25 cellular contexts compared by ENCODE assay signal in genomic region chr7:151361193-151361959, GRCh38. TPM values are rescaled to one million over a fixed set of nuclear protein-coding genes. Genes with fewer than 3 reads are reported as not detected.
DNase-seq lines count a peak whose midpoint lies in the region; ATAC-seq and TF ChIP-seq lines count a peak whose summit lies in the region.
"Had no signal": no experiment of that assay in that cellular context is flagged by ENCODE, and none has a peak within 500 bp of the region (broad histone marks: within the 10 kb centered on the region; RNA-seq: fewer than 3 reads in every experiment).

No MANE protein-coding gene starts in this region.

- no peak overlapping the region for H3K4me3 ChIP-seq in right atrium auricular region
- no peak overlapping the region for H3K4me3 ChIP-seq in esophagus muscularis mucosa
- no peak overlapping the region for H3K4me3 ChIP-seq in osteoblast (ENCODE audit: insufficient read depth, low read length)
- no peak overlapping the region for H3K4me3 ChIP-seq in psoas muscle
- H3K4me3 ChIP-seq in H7 (ENCODE audit: insufficient read depth, low read depth, low read length), result no peak overlapping the region
- no peak overlapping the region for H3K4me3 ChIP-seq in BE2C (ENCODE audit: low read depth, low read length)
- H3K4me3 ChIP-seq: GM23248, SK-N-MC had no signal

- no peaks in the 10 kb centered on the region for H3K27me3 ChIP-seq in right atrium auricular region
- no peaks in the 10 kb centered on the region for H3K27me3 ChIP-seq in esophagus muscularis mucosa
- no peaks in the 10 kb centered on the region for H3K27me3 ChIP-seq in osteoblast (ENCODE audit: insufficient read depth, low read length)
- no peaks in the 10 kb centered on the region for H3K27me3 ChIP-seq in psoas muscle (ENCODE audit: insufficient read depth in 3 of 3, low read length in 2 of 3)
- no peaks in the 10 kb centered on the region for H3K27me3 ChIP-seq in H7 (ENCODE audit: control insufficient read depth, insufficient read depth, low read length)
- no peaks in the 10 kb centered on the region for H3K27me3 ChIP-seq in BE2C

- no peaks in the 10 kb centered on the region for H3K79me2 ChIP-seq in osteoblast (ENCODE audit: insufficient read depth, low read length)

- H3K4me1 ChIP-seq in right atrium auricular region (no peaks in the 10 kb centered on the region), esophagus muscularis mucosa (peaks cover 1 to 16% (median 13%) of the 10 kb centered on the region in 4 donors), osteoblast (ENCODE audit: insufficient read depth, low read length) (no peaks in the 10 kb centered on the region), psoas muscle (no peaks in the 10 kb centered on the region), BE2C (no peaks in the 10 kb centered on the region)

- H4K20me1 ChIP-seq in osteoblast (ENCODE audit: insufficient read depth, low read length), result no peaks in the 10 kb centered on the region

- ATAC-seq in Right ventricle myocardium superior (ENCODE audit: poor library complexity), result no peak
- no peak for ATAC-seq in psoas muscle

- DNase-seq in right atrium auricular region (ENCODE audit: low spot score) (peak; percentile 26), Right ventricle myocardium superior (no peak), esophagus muscularis mucosa (ENCODE audit: extremely low spot score) (peak; percentile 62), osteoblast (ENCODE audit: insufficient read length, low spot score, missing footprints) (peak; percentile 85), psoas muscle (no peak), NOMO-1 treated with DMSO at 0.1 percent for 48 hours (lab: John Stamatoyannopoulos, UW; ENCODE audit: unreplicated experiment) (no peak), H7 (no peak), BE2C (no peak)
- DNase-seq: ACHN, DMS153, DND-41, GM23248, H9, KBM-7, MM.1S, NCI-H1417, NCI-H1694, NCI-H2029 treated with DMSO at 0.1 percent for 48 hours, NCI-H446 treated with DMSO at 0.1 percent for 48 hours, NCI-H526, NCI-H82, RPMI8226, SHP77 had no signal

- TF ChIP-seq POLR2A in esophagus muscularis mucosa (IDR thresholded peaks at IDR 0.05; ENCODE audit: low read depth), result no peak

- intact Hi-C loops in Right ventricle myocardium superior (cut with DNase I), result no loop called here
- intact Hi-C loops in esophagus muscularis mucosa (cut with DNase I), result loop anchor here (10.0 kb wide), 1 partner anchor 153 kb away; the partner anchor contains the start of gene RHEB
- intact Hi-C loops in psoas muscle (cut with DNase I), result loop anchor here in 1 of 2 donors (10.0 kb wide), 1 partner anchor 163 kb away; no protein-coding TSS in a partner anchor

- no peak overlapping the region for H3K4me2 ChIP-seq in osteoblast (ENCODE audit: insufficient read depth, low read length)

- peaks cover 65% of the 10 kb centered on the region for H3K36me3 ChIP-seq in right atrium auricular region
- peaks cover 25 to 80% (median 58%) of the 10 kb centered on the region in 4 donors for H3K36me3 ChIP-seq in esophagus muscularis mucosa
- peaks cover 28% of the 10 kb centered on the region for H3K36me3 ChIP-seq in osteoblast (ENCODE audit: insufficient read depth, low read length)
- H3K36me3 ChIP-seq in psoas muscle (ENCODE audit: insufficient read depth in 1 of 2, low read depth in 1 of 2), result peaks cover 3 to 74% of the 10 kb centered on the region in 2 donors
- H3K36me3 ChIP-seq in H7 (replicated peaks; ENCODE audit: control insufficient read depth, insufficient read depth, low read length), result peaks cover 7% of the 10 kb centered on the region
- H3K36me3 ChIP-seq in BE2C, result peaks cover 22% of the 10 kb centered on the region

- no peak for TF ChIP-seq EP300 in esophagus muscularis mucosa (IDR thresholded peaks at IDR 0.05)

- 78% methylated on average over 3 of the region's 3 CpGs for WGBS in esophagus muscularis mucosa
- WGBS in psoas muscle, 3 donors, result 85 to 95% (median 91%) methylated on average over 3 of the region's 3 CpGs

- H2AFZ ChIP-seq in osteoblast (ENCODE audit: low read length), result no peak overlapping the region
- H2AFZ ChIP-seq: GM23248 had no signal

- H3K27ac ChIP-seq in right atrium auricular region (no peak overlapping the region), esophagus muscularis mucosa (replicated peaks in 1 of 4) (no peak overlapping the region), osteoblast (ENCODE audit: low read depth, low read length) (no peak overlapping the region), psoas muscle (no peak overlapping the region)
- H3K27ac ChIP-seq: 22Rv1, GM23248, SK-N-MC had no signal

- H3K9me3 ChIP-seq in right atrium auricular region (no peaks in the 10 kb centered on the region), esophagus muscularis mucosa (no peaks in the 10 kb centered on the region), osteoblast (ENCODE audit: low read depth, low read length) (no peaks in the 10 kb centered on the region), psoas muscle (no peaks in the 10 kb centered on the region), BE2C (no peaks in the 10 kb centered on the region)

- no peak for TF ChIP-seq CTCF in right atrium auricular region (IDR thresholded peaks at IDR 0.05)
- no peak for TF ChIP-seq CTCF in esophagus muscularis mucosa (IDR thresholded peaks at IDR 0.05)
- TF ChIP-seq CTCF in osteoblast (IDR thresholded peaks at IDR 0.05; ENCODE audit: extremely low read depth, low read depth, low read length), result no peak
- TF ChIP-seq CTCF in psoas muscle (IDR thresholded peaks at IDR 0.05), result no peak
- TF ChIP-seq CTCF in BE2C (IDR thresholded peaks at IDR 0.05; ENCODE audit: low read depth, low read length), result no peak

RNA-seq across cellular contexts. Expression of gene NUB1, which starts 19.8 kb away (rescaled TPM):
- 10 to 100 TPM; 33.5 to 39.6 TPM for total RNA-seq in right atrium auricular region
- 30.8 TPM for total RNA-seq in Right ventricle myocardium superior
- 10 to 100 TPM; 45.9 to 59.1 (median 53.0) TPM for total RNA-seq in esophagus muscularis mucosa
- total RNA-seq in osteoblast, result 48.9 and 50.7 TPM in 2 replicates
- total RNA-seq in psoas muscle, result 10 to 100 TPM; 38.2 to 56.2 (median 50.0) TPM
- polyA plus RNA-seq in psoas muscle, result 10 to 100 TPM; 23.6 to 46.6 (median 33.2) TPM
- total RNA-seq in H7 (2014; rRNA removed; shearing (Covaris generic)), result 22.7 and 35.3 TPM in 2 replicates
- polyA plus RNA-seq in BE2C (2012; ENCODE audit: insufficient read depth, insufficient read length, low read depth), result 32.4 TPM

RNA-seq across cellular contexts. Expression of gene WDR86, which starts 48.5 kb away (rescaled TPM):
- total RNA-seq in right atrium auricular region (1 to 10 TPM in 1 of 2 donors, under 1 TPM in 1; 0.33 to 1.6 TPM), Right ventricle myocardium superior (0.48 TPM), esophagus muscularis mucosa (10 to 100 TPM in 2 of 4 donors, 1 to 10 TPM in 2; 5.4 to 11.8 (median 9.6) TPM), osteoblast (8.5 and 15.6 TPM in 2 replicates), psoas muscle (under 1 TPM in 3 of 4 donors, not detected in 1; 0.29 to 0.44 (median 0.34) TPM)
- polyA plus RNA-seq in psoas muscle, result under 1 TPM in 2 of 3 donors, not detected in 1; 0.03 to 0.20 TPM
- 40.6 and 40.8 TPM in 2 replicates for total RNA-seq in H7 (2014; rRNA removed; shearing (Covaris generic))
- polyA plus RNA-seq in BE2C (2012; ENCODE audit: insufficient read depth, insufficient read length, low read depth), result 3.4 TPM
- total RNA-seq: GM23248 had no signal
- polyA plus RNA-seq: GM23248 had no signal

Comparison
In these comparisons a context has a peak if more than half of its experiments do, and no peak if none do; other contexts are left out.
1. DNase-seq: peak in right atrium auricular region (single experiment), esophagus muscularis mucosa (single experiment) and osteoblast (single experiment); none in Right ventricle myocardium superior (single experiment), psoas muscle (0 of 2), NOMO-1 treated with DMSO at 0.1 percent for 48 hours (single experiment), H7 (single experiment) and BE2C (single experiment).